1 cellular context compared by ENCODE assay signal in genomic region chr16:23768581-23768980, GRCh38.
TF ChIP-seq lines count a peak whose summit lies in the region.

No MANE protein-coding gene starts in this region.

TF ChIP-seq in HepG2, 621 proteins besides CTCF, POLR2A, EP300 and RAD21:
- TF ChIP-seq ZNF296 (CRISPR knock-in tag; conservative IDR thresholded peaks at IDR 0.05) = no peak
- TF ChIP-seq PAX8 (CRISPR knock-in tag; IDR thresholded peaks at IDR 0.05; ENCODE audit: borderline replicate concordance) = 0 out of 2 replicates have a peak, but pooled peaks have one; percentile 37
